ENCODE assay signal across 1 cellular context in genomic region chr3:182787302-182788036, GRCh38.
TF ChIP-seq lines count a peak whose summit lies in the region.

No MANE protein-coding gene starts in this region.

TF ChIP-seq in HepG2, 621 proteins besides CTCF, POLR2A, EP300 and RAD21 (continued from another document):
- TF ChIP-seq ZNF33B (CRISPR knock-in tag; IDR thresholded peaks at IDR 0.05) (no peak), NCOA2 (CRISPR knock-in tag; IDR thresholded peaks at IDR 0.05) (no peak), MAFF (IDR thresholded peaks at IDR 0.05; ENCODE audit: low read depth, low read length) (peak; percentile 68)
